ENCODE assay signal across 1 cellular context in the genomic region with DNA sequence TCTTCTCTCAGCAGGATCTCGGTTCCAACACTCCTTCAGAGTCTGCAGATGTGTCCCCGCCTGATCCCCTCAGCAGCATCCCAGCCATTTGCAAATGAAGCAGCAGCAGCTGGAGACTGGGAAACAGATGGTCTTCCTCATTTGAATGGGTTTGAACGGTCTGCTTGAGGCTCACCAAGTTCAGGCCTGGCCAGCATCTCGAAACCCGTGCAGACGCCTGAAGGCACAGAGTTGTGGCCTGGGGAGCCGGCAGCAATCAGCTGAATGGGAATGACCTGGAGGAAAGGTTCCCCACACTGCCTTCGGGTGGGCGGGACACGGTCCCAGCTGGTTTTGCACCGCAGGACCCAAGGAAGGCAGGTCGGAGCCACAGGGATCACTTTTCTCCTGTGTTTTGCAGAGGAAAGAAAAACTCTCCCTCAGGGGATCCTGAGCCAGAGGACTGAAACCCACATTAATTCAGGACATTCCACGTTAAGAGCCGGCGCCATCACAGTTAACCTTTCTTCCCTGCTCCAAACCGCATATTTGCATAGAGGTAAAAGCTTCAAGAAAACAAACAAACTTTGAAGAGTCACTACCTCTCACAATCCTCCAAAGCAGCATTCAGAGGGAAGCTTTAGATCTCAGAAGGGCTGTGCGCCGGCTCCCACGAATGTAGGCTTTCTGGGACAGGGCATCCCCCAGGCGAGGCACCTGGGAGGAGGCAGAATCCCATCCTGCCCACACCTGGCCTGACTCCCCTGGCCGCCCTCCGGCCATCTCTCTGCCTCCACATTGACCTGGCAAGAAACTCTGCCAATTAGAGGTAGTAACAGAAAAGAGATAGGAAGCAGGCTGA.
TF ChIP-seq lines count a peak whose summit lies in the region.

No MANE protein-coding gene starts in this region.

TF ChIP-seq in WTC11, 78 proteins besides CTCF, POLR2A, EP300 and RAD21 (continued from another document and continues in another):
- TF ChIP-seq, protein P1, sequence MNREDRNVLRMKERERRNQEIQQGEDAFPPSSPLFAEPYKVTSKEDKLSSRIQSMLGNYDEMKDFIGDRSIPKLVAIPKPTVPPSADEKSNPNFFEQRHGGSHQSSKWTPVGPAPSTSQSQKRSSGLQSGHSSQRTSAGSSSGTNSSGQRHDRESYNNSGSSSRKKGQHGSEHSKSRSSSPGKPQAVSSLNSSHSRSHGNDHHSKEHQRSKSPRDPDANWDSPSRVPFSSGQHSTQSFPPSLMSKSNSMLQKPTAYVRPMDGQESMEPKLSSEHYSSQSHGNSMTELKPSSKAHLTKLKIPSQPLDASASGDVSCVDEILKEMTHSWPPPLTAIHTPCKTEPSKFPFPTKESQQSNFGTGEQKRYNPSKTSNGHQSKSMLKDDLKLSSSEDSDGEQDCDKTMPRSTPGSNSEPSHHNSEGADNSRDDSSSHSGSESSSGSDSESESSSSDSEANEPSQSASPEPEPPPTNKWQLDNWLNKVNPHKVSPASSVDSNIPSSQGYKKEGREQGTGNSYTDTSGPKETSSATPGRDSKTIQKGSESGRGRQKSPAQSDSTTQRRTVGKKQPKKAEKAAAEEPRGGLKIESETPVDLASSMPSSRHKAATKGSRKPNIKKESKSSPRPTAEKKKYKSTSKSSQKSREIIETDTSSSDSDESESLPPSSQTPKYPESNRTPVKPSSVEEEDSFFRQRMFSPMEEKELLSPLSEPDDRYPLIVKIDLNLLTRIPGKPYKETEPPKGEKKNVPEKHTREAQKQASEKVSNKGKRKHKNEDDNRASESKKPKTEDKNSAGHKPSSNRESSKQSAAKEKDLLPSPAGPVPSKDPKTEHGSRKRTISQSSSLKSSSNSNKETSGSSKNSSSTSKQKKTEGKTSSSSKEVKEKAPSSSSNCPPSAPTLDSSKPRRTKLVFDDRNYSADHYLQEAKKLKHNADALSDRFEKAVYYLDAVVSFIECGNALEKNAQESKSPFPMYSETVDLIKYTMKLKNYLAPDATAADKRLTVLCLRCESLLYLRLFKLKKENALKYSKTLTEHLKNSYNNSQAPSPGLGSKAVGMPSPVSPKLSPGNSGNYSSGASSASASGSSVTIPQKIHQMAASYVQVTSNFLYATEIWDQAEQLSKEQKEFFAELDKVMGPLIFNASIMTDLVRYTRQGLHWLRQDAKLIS (CRISPR knock-in tag; IDR thresholded peaks at IDR 0.05; ENCODE audit: borderline replicate concordance) = no peak
- peak; percentile 88 for TF ChIP-seq ETV6 (CRISPR knock-in tag; IDR thresholded peaks at IDR 0.05)
- TF ChIP-seq, protein P2, sequence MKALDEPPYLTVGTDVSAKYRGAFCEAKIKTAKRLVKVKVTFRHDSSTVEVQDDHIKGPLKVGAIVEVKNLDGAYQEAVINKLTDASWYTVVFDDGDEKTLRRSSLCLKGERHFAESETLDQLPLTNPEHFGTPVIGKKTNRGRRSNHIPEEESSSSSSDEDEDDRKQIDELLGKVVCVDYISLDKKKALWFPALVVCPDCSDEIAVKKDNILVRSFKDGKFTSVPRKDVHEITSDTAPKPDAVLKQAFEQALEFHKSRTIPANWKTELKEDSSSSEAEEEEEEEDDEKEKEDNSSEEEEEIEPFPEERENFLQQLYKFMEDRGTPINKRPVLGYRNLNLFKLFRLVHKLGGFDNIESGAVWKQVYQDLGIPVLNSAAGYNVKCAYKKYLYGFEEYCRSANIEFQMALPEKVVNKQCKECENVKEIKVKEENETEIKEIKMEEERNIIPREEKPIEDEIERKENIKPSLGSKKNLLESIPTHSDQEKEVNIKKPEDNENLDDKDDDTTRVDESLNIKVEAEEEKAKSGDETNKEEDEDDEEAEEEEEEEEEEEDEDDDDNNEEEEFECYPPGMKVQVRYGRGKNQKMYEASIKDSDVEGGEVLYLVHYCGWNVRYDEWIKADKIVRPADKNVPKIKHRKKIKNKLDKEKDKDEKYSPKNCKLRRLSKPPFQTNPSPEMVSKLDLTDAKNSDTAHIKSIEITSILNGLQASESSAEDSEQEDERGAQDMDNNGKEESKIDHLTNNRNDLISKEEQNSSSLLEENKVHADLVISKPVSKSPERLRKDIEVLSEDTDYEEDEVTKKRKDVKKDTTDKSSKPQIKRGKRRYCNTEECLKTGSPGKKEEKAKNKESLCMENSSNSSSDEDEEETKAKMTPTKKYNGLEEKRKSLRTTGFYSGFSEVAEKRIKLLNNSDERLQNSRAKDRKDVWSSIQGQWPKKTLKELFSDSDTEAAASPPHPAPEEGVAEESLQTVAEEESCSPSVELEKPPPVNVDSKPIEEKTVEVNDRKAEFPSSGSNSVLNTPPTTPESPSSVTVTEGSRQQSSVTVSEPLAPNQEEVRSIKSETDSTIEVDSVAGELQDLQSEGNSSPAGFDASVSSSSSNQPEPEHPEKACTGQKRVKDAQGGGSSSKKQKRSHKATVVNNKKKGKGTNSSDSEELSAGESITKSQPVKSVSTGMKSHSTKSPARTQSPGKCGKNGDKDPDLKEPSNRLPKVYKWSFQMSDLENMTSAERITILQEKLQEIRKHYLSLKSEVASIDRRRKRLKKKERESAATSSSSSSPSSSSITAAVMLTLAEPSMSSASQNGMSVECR (CRISPR knock-in tag; IDR thresholded peaks at IDR 0.05; ENCODE audit: borderline replicate concordance) = peak; percentile 15
- TF ChIP-seq TP53 (CRISPR knock-in tag; IDR thresholded peaks at IDR 0.05) = no peak
- TF ChIP-seq NR1H2 (CRISPR knock-in tag; IDR thresholded peaks at IDR 0.05) = no peak
- TF ChIP-seq, protein P3, sequence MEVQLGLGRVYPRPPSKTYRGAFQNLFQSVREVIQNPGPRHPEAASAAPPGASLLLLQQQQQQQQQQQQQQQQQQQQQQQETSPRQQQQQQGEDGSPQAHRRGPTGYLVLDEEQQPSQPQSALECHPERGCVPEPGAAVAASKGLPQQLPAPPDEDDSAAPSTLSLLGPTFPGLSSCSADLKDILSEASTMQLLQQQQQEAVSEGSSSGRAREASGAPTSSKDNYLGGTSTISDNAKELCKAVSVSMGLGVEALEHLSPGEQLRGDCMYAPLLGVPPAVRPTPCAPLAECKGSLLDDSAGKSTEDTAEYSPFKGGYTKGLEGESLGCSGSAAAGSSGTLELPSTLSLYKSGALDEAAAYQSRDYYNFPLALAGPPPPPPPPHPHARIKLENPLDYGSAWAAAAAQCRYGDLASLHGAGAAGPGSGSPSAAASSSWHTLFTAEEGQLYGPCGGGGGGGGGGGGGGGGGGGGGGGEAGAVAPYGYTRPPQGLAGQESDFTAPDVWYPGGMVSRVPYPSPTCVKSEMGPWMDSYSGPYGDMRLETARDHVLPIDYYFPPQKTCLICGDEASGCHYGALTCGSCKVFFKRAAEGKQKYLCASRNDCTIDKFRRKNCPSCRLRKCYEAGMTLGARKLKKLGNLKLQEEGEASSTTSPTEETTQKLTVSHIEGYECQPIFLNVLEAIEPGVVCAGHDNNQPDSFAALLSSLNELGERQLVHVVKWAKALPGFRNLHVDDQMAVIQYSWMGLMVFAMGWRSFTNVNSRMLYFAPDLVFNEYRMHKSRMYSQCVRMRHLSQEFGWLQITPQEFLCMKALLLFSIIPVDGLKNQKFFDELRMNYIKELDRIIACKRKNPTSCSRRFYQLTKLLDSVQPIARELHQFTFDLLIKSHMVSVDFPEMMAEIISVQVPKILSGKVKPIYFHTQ (CRISPR knock-in tag; IDR thresholded peaks at IDR 0.05) = no peak
- TF ChIP-seq ZNF317 (CRISPR knock-in tag; IDR thresholded peaks at IDR 0.05; ENCODE audit: borderline replicate concordance, low read depth) = no peak
- TF ChIP-seq, protein P4, sequence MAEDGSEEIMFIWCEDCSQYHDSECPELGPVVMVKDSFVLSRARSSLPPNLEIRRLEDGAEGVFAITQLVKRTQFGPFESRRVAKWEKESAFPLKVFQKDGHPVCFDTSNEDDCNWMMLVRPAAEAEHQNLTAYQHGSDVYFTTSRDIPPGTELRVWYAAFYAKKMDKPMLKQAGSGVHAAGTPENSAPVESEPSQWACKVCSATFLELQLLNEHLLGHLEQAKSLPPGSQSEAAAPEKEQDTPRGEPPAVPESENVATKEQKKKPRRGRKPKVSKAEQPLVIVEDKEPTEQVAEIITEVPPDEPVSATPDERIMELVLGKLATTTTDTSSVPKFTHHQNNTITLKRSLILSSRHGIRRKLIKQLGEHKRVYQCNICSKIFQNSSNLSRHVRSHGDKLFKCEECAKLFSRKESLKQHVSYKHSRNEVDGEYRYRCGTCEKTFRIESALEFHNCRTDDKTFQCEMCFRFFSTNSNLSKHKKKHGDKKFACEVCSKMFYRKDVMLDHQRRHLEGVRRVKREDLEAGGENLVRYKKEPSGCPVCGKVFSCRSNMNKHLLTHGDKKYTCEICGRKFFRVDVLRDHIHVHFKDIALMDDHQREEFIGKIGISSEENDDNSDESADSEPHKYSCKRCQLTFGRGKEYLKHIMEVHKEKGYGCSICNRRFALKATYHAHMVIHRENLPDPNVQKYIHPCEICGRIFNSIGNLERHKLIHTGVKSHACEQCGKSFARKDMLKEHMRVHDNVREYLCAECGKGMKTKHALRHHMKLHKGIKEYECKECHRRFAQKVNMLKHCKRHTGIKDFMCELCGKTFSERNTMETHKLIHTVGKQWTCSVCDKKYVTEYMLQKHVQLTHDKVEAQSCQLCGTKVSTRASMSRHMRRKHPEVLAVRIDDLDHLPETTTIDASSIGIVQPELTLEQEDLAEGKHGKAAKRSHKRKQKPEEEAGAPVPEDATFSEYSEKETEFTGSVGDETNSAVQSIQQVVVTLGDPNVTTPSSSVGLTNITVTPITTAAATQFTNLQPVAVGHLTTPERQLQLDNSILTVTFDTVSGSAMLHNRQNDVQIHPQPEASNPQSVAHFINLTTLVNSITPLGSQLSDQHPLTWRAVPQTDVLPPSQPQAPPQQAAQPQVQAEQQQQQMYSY (CRISPR knock-in tag; IDR thresholded peaks at IDR 0.05) = no peak
- TF ChIP-seq, protein P5, sequence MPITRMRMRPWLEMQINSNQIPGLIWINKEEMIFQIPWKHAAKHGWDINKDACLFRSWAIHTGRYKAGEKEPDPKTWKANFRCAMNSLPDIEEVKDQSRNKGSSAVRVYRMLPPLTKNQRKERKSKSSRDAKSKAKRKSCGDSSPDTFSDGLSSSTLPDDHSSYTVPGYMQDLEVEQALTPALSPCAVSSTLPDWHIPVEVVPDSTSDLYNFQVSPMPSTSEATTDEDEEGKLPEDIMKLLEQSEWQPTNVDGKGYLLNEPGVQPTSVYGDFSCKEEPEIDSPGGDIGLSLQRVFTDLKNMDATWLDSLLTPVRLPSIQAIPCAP (CRISPR knock-in tag; IDR thresholded peaks at IDR 0.05) = 0 out of 2 replicates have a peak, but pooled peaks have one; percentile 41
- TF ChIP-seq CREB1 (CRISPR knock-in tag; IDR thresholded peaks at IDR 0.05) = no peak
- no peak for TF ChIP-seq NFYB (CRISPR knock-in tag; conservative IDR thresholded peaks at IDR 0.05; ENCODE audit: low read depth)
- TF ChIP-seq, protein P6, sequence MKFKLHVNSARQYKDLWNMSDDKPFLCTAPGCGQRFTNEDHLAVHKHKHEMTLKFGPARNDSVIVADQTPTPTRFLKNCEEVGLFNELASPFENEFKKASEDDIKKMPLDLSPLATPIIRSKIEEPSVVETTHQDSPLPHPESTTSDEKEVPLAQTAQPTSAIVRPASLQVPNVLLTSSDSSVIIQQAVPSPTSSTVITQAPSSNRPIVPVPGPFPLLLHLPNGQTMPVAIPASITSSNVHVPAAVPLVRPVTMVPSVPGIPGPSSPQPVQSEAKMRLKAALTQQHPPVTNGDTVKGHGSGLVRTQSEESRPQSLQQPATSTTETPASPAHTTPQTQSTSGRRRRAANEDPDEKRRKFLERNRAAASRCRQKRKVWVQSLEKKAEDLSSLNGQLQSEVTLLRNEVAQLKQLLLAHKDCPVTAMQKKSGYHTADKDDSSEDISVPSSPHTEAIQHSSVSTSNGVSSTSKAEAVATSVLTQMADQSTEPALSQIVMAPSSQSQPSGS (CRISPR knock-in tag; IDR thresholded peaks at IDR 0.05; ENCODE audit: borderline replicate concordance, low read depth) = no peak
- TF ChIP-seq, protein P7, sequence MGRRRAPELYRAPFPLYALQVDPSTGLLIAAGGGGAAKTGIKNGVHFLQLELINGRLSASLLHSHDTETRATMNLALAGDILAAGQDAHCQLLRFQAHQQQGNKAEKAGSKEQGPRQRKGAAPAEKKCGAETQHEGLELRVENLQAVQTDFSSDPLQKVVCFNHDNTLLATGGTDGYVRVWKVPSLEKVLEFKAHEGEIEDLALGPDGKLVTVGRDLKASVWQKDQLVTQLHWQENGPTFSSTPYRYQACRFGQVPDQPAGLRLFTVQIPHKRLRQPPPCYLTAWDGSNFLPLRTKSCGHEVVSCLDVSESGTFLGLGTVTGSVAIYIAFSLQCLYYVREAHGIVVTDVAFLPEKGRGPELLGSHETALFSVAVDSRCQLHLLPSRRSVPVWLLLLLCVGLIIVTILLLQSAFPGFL (CRISPR knock-in tag; IDR thresholded peaks at IDR 0.05; ENCODE audit: borderline replicate concordance) = no peak
- peak; percentile 87 for TF ChIP-seq ZNF121 (CRISPR knock-in tag; IDR thresholded peaks at IDR 0.05)
- TF ChIP-seq SMAD4 (CRISPR knock-in tag; IDR thresholded peaks at IDR 0.05) = no peak
- no peak for TF ChIP-seq IRF2 (CRISPR knock-in tag; IDR thresholded peaks at IDR 0.05; ENCODE audit: borderline replicate concordance, low read depth)
- no peak for TF ChIP-seq ATF1 (CRISPR knock-in tag; IDR thresholded peaks at IDR 0.05)
- TF ChIP-seq, protein P8, sequence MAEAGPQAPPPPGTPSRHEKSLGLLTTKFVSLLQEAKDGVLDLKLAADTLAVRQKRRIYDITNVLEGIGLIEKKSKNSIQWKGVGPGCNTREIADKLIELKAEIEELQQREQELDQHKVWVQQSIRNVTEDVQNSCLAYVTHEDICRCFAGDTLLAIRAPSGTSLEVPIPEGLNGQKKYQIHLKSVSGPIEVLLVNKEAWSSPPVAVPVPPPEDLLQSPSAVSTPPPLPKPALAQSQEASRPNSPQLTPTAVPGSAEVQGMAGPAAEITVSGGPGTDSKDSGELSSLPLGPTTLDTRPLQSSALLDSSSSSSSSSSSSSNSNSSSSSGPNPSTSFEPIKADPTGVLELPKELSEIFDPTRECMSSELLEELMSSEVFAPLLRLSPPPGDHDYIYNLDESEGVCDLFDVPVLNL (CRISPR knock-in tag; IDR thresholded peaks at IDR 0.05; ENCODE audit: borderline replicate concordance, low read depth) = no peak
- TF ChIP-seq, protein P9, sequence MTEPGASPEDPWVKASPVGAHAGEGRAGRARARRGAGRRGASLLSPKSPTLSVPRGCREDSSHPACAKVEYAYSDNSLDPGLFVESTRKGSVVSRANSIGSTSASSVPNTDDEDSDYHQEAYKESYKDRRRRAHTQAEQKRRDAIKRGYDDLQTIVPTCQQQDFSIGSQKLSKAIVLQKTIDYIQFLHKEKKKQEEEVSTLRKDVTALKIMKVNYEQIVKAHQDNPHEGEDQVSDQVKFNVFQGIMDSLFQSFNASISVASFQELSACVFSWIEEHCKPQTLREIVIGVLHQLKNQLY (CRISPR knock-in tag; IDR thresholded peaks at IDR 0.05) = no peak
- TF ChIP-seq, protein P10, sequence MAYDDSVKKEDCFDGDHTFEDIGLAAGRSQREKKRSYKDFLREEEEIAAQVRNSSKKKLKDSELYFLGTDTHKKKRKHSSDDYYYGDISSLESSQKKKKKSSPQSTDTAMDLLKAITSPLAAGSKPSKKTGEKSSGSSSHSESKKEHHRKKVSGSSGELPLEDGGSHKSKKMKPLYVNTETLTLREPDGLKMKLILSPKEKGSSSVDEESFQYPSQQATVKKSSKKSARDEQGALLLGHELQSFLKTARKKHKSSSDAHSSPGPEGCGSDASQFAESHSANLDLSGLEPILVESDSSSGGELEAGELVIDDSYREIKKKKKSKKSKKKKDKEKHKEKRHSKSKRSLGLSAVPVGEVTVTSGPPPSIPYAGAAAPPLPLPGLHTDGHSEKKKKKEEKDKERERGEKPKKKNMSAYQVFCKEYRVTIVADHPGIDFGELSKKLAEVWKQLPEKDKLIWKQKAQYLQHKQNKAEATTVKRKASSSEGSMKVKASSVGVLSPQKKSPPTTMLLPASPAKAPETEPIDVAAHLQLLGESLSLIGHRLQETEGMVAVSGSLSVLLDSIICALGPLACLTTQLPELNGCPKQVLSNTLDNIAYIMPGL (CRISPR knock-in tag; IDR thresholded peaks at IDR 0.05) = no peak
- no peak; the same call in 1 of the 2 replicates for TF ChIP-seq MYBL2 (CRISPR knock-in tag; IDR thresholded peaks at IDR 0.05)
